ENCODE assay signal across 8 cellular contexts in genomic region chr22:37745548-37746365, GRCh38. TPM values are rescaled to one million over a fixed set of nuclear protein-coding genes. Genes with fewer than 3 reads are reported as not detected.
A peak's percentile ranks its signal among the peaks of the same experiment; 100 is the strongest.
DNase-seq lines count a peak whose midpoint lies in the region; ATAC-seq and TF ChIP-seq lines count a peak whose summit lies in the region.

No MANE protein-coding gene starts in this region.

- ATAC-seq in GM21528 (IDR thresholded peaks at IDR 0.05; ENCODE audit: low FRiP score, unreplicated experiment) (peak; percentile 59), foreskin keratinocyte (peak; percentile 60)
- peak; percentile 92 for ATAC-seq in stimulated activated naive CD8-positive, alpha-beta T cell treated with anti-CD3 and anti-CD28 coated beads, Interleukin-15, amount 100 ng/mL, for 72 hours

- H3K9ac ChIP-seq in KMS-11 (peak overlapping the region; percentile 84), neural progenitor cell (peak overlapping the region; percentile 51)

- peak overlapping the region; percentile 90 for H3K4me3 Mint-ChIP-seq in neural progenitor cell
- peak overlapping the region; percentile 85 for H3K4me3 Mint-ChIP-seq in stimulated activated naive CD8-positive, alpha-beta T cell treated with anti-CD3 and anti-CD28 coated beads, Interleukin-15, amount 100 ng/mL, for 72 hours

- H3K27ac ChIP-seq in KMS-11 (peak overlapping the region; percentile 55; the same call in 1 of the 2 replicates), SJSA1 (peak overlapping the region; percentile 94), foreskin keratinocyte (peak overlapping the region; percentile 83), neural progenitor cell (no peak overlapping the region)

- H4K20me1 ChIP-seq in KMS-11 (ENCODE audit: insufficient read depth) (no peaks in the 10 kb centered on the region), neural progenitor cell (ENCODE audit: low read depth) (peaks cover 44% of the 10 kb centered on the region)

- H3K4me2 ChIP-seq in KMS-11 (peak overlapping the region; percentile 84), neural progenitor cell (peak overlapping the region; percentile 99)

- no peaks in the 10 kb centered on the region for H3K36me3 Mint-ChIP-seq in neural progenitor cell

- DNase-seq in COR-L47 (lab: John Stamatoyannopoulos, UW) (peak; percentile 67), SJSA1 (ENCODE audit: low read depth in 1 of 2, low spot score in 2 of 2) (peak; percentile 84 to 91), foreskin keratinocyte (peak; percentile 33 to 54), neural progenitor cell (ENCODE audit: low spot score) (peak; percentile 97)
- peak; percentile 61 to 81 (median 77) for DNase-seq in activated naive CD4-positive, alpha-beta T cell (lab: John Stamatoyannopoulos, UW)
- DNase-seq in stimulated activated naive CD8-positive, alpha-beta T cell treated with anti-CD3 and anti-CD28 coated beads, Interleukin-15, amount 100 ng/mL, for 72 hours, result peak; percentile 79 to 84

- H3K27me3 ChIP-seq in KMS-11 (ENCODE audit: insufficient read depth, low read depth), result no peaks in the 10 kb centered on the region
- no peaks in the 10 kb centered on the region for H3K27me3 ChIP-seq in SJSA1 (replicated peaks)
- H3K27me3 ChIP-seq in foreskin keratinocyte, result no peaks in the 10 kb centered on the region
- no peaks in the 10 kb centered on the region for H3K27me3 ChIP-seq in neural progenitor cell

- H3K27me3 Mint-ChIP-seq in neural progenitor cell (ENCODE audit: insufficient read depth, low read depth), result peaks cover 9% of the 10 kb centered on the region
- H3K27me3 Mint-ChIP-seq in stimulated activated naive CD8-positive, alpha-beta T cell treated with anti-CD3 and anti-CD28 coated beads, Interleukin-15, amount 100 ng/mL, for 72 hours, result no peaks in the 10 kb centered on the region

- peaks cover 12% of the 10 kb centered on the region for H3K79me2 ChIP-seq in KMS-11 (ENCODE audit: insufficient read depth, low read depth)
- H3K79me2 ChIP-seq in neural progenitor cell (ENCODE audit: low read depth), result peaks cover 52% of the 10 kb centered on the region

- H3K4me3 ChIP-seq in KMS-11 (IDR thresholded peaks at IDR 0.05; ENCODE audit: insufficient read depth, low read depth, low read length), result no peak overlapping the region
- H3K4me3 ChIP-seq in SJSA1, result peak overlapping the region; percentile 99
- peak overlapping the region; percentile 100 for H3K4me3 ChIP-seq in neural progenitor cell

- no peaks in the 10 kb centered on the region for H3K36me3 ChIP-seq in KMS-11 (ENCODE audit: insufficient read depth)
- peaks cover 42% of the 10 kb centered on the region for H3K36me3 ChIP-seq in SJSA1
- no peaks in the 10 kb centered on the region for H3K36me3 ChIP-seq in neural progenitor cell

- peak overlapping the region; percentile 73; the same call in 1 of the 2 replicates for H2AFZ ChIP-seq in KMS-11 (ENCODE audit: low read depth)
- H2AFZ ChIP-seq in neural progenitor cell (replicated peaks), result no peak overlapping the region

- H3K4me1 ChIP-seq in KMS-11 (ENCODE audit: low read depth, poor library complexity, severe bottlenecking) (peaks cover 29% of the 10 kb centered on the region), SJSA1 (replicated peaks) (peaks cover 75% of the 10 kb centered on the region), foreskin keratinocyte (peaks cover 20% of the 10 kb centered on the region), neural progenitor cell (peaks cover 16% of the 10 kb centered on the region)

- no peaks in the 10 kb centered on the region for H3K9me3 Mint-ChIP-seq in neural progenitor cell
- no peaks in the 10 kb centered on the region for H3K9me3 Mint-ChIP-seq in stimulated activated naive CD8-positive, alpha-beta T cell treated with anti-CD3 and anti-CD28 coated beads, Interleukin-15, amount 100 ng/mL, for 72 hours

- peaks cover 36% of the 10 kb centered on the region for H3F3A ChIP-seq in neural progenitor cell (ENCODE audit: low read depth)

- TF ChIP-seq CTCF in KMS-11 (conservative IDR thresholded peaks at IDR 0.05; ENCODE audit: low read depth, low read length) (no peak), foreskin keratinocyte (conservative IDR thresholded peaks at IDR 0.05) (no peak), neural progenitor cell (IDR thresholded peaks at IDR 0.05) (no peak)

- H3K27ac Mint-ChIP-seq in neural progenitor cell, result no peak overlapping the region
- H3K27ac Mint-ChIP-seq in stimulated activated naive CD8-positive, alpha-beta T cell treated with anti-CD3 and anti-CD28 coated beads, Interleukin-15, amount 100 ng/mL, for 72 hours, result peak overlapping the region; percentile 92 to 95

- H3K9me3 ChIP-seq in SJSA1 (replicated peaks), result no peaks in the 10 kb centered on the region
- H3K9me3 ChIP-seq in neural progenitor cell (ENCODE audit: low read depth), result no peaks in the 10 kb centered on the region

- peaks cover 44% of the 10 kb centered on the region for H3K4me1 Mint-ChIP-seq in neural progenitor cell
- H3K4me1 Mint-ChIP-seq in stimulated activated naive CD8-positive, alpha-beta T cell treated with anti-CD3 and anti-CD28 coated beads, Interleukin-15, amount 100 ng/mL, for 72 hours, result peaks cover 47% of the 10 kb centered on the region

RNA-seq across cellular contexts. Expression of gene TRIOBP, which starts 48.9 kb away (rescaled TPM):
- total RNA-seq in SJSA1 (2014; rRNA removed; shearing (Covaris generic)), result 90.4 and 92.5 TPM in 2 replicates
- total RNA-seq in foreskin keratinocyte (35.1 and 36.7 TPM in 2 replicates), neural progenitor cell (ENCODE audit: low replicate concordance) (25.2 and 51.0 TPM in 2 replicates)
- 23.6 and 26.8 TPM in 2 replicates for polyA plus RNA-seq in foreskin keratinocyte

RNA-seq across cellular contexts. Expression of gene NOL12, which starts 59.6 kb away (rescaled TPM):
- 32.1 and 38.0 TPM in 2 replicates for total RNA-seq in SJSA1 (2014; rRNA removed; shearing (Covaris generic))
- total RNA-seq in foreskin keratinocyte (31.1 and 33.2 TPM in 2 replicates), neural progenitor cell (ENCODE audit: low replicate concordance) (23.7 and 28.7 TPM in 2 replicates)
- 44.9 and 46.9 TPM in 2 replicates for polyA plus RNA-seq in foreskin keratinocyte

Comparison
In these comparisons a context has a peak if more than half of its experiments do, and no peak if none do; other contexts are left out.
1. DNase-seq: peak in every context shown above with its lines; median percentile 97 in neural progenitor cell; 88 in SJSA1; 82 in stimulated activated naive CD8-positive, alpha-beta T cell treated with anti-CD3 and anti-CD28 coated beads, Interleukin-15, amount 100 ng/mL, for 72 hours; 77 in activated naive CD4-positive, alpha-beta T cell; 67 in COR-L47; 44 in foreskin keratinocyte.